Comparison of ENCODE assay signal across 1 cellular context in genomic region chr1:169031566-169032224, GRCh38.
TF ChIP-seq lines count a peak whose summit lies in the region.

No MANE protein-coding gene starts in this region.

TF ChIP-seq in SK-N-SH treated with all-trans-retinoic acid at 6 μM for 48 hours, 23 proteins besides CTCF, POLR2A, EP300 and RAD21 (continued from another document):
- TF ChIP-seq CSRNP3 (CRISPR knock-in tag; IDR thresholded peaks at IDR 0.05) (no peak), RARB (CRISPR knock-in tag; IDR thresholded peaks at IDR 0.05) (no peak), TOX (CRISPR knock-in tag; IDR thresholded peaks at IDR 0.05; ENCODE audit: borderline replicate concordance) (no peak), POU6F1 (CRISPR knock-in tag; IDR thresholded peaks at IDR 0.05; ENCODE audit: borderline replicate concordance, low read depth) (no peak), OSR1 (CRISPR knock-in tag; IDR thresholded peaks at IDR 0.05) (no peak), ZC3H10 (CRISPR knock-in tag; IDR thresholded peaks at IDR 0.05) (no peak), ARNTL (CRISPR knock-in tag; IDR thresholded peaks at IDR 0.05; ENCODE audit: borderline replicate concordance, low read depth) (no peak), PATZ1 (CRISPR knock-in tag; IDR thresholded peaks at IDR 0.05; ENCODE audit: borderline replicate concordance) (no peak), ZFP30 (CRISPR knock-in tag; IDR thresholded peaks at IDR 0.05) (no peak)
